Comparison of ENCODE assay signal across 19 cellular contexts in genomic region chr17:292531-293382, GRCh38. TPM values are rescaled to one million over a fixed set of nuclear protein-coding genes. Genes with fewer than 3 reads are reported as not detected.
DNase-seq lines count a peak whose midpoint lies in the region; ATAC-seq and TF ChIP-seq lines count a peak whose summit lies in the region.
"Had no signal": no experiment of that assay in that cellular context is flagged by ENCODE, and none has a peak within 500 bp of the region (broad histone marks: within the 10 kb centered on the region; RNA-seq: fewer than 3 reads in every experiment).

No MANE protein-coding gene starts in this region.

- no peak overlapping the region for H3K27ac Mint-ChIP-seq in CD14-positive monocyte
- H3K27ac Mint-ChIP-seq in immature natural killer cell = peak overlapping the region in 5 of 6 donors; percentile 73 to 93 (median 90)
- H3K27ac Mint-ChIP-seq: activated CD4-positive, alpha-beta memory T cell treated with anti-CD3 and anti-CD28 coated beads for 36 hours; activated T-cell treated with anti-CD3 and anti-CD28 coated beads, Interleukin-2, amount 50 U/mL, for 72 hours; mesothelial cell of epicardium had no signal

- H3K27ac ChIP-seq in ovary = no peak overlapping the region
- H3K27ac ChIP-seq: skin epidermis, suprapubic skin had no signal

- H3K4me1 ChIP-seq in ovary (ENCODE audit: insufficient read depth) = peaks cover under 1% of the 10 kb centered on the region
- H3K4me1 ChIP-seq: Caco-2, HAP-1, suprapubic skin had no signal

- H3K4me3 ChIP-seq in H7 (ENCODE audit: insufficient read depth, low read depth, low read length) (no peak overlapping the region), ovary (no peak overlapping the region)
- H3K4me3 ChIP-seq: HAP-1, skin epidermis, suprapubic skin had no signal

- ATAC-seq in GM21447 (IDR thresholded peaks at IDR 0.05; ENCODE audit: unreplicated experiment) = no peak
- ATAC-seq: activated T-cell treated with anti-CD3 and anti-CD28 coated beads, Interleukin-2, amount 50 U/mL, for 72 hours had no signal

- no peak for TF ChIP-seq EP300 in ovary (IDR thresholded peaks at IDR 0.05)

- H3K4me1 Mint-ChIP-seq in CD14-positive monocyte = peaks cover 30% of the 10 kb centered on the region
- H3K4me1 Mint-ChIP-seq in immature natural killer cell = peaks cover 23 to 29% of the 10 kb centered on the region in 2 donors
- H3K4me1 Mint-ChIP-seq: mesothelial cell of epicardium had no signal

- 83 to 90% (median 86%) methylated on average over 29 of the region's 29 CpGs for WGBS in ovary, 3 donors

- intact Hi-C loops in CD14-positive monocyte (cut with micrococcal nuclease) (no loop called here), ovary (cut with DNase I) (loop anchor here in 1 of 4 donors (10.0 kb wide), 1 partner anchor 58 kb away; no protein-coding TSS in a partner anchor)

- H3K36me3 ChIP-seq in H7 (replicated peaks; ENCODE audit: control insufficient read depth, insufficient read depth, low read length) = no peaks in the 10 kb centered on the region
- H3K36me3 ChIP-seq in ovary = no peaks in the 10 kb centered on the region
- H3K36me3 ChIP-seq: HAP-1 had no signal

- TF ChIP-seq CTCF in CD14-positive monocyte (IDR thresholded peaks at IDR 0.05) (no peak), ovary (IDR thresholded peaks at IDR 0.05) (no peak)

- peaks cover 18 to 28% (median 20%) of the 10 kb centered on the region in 3 donors for H3K27me3 Mint-ChIP-seq in CD14-positive monocyte (ENCODE audit: low read depth in 3 of 3)
- H3K27me3 Mint-ChIP-seq in immature natural killer cell (ENCODE audit: low read depth in 3 of 3) = peaks cover 5 to 15% (median 8%) of the 10 kb centered on the region in 3 donors

- H3K36me3 Mint-ChIP-seq in CD14-positive monocyte = no peaks in the 10 kb centered on the region
- peaks cover 0 to 14% (median 4%) of the 10 kb centered on the region in 3 donors for H3K36me3 Mint-ChIP-seq in immature natural killer cell
- H3K36me3 Mint-ChIP-seq: activated CD4-positive, alpha-beta memory T cell treated with anti-CD3 and anti-CD28 coated beads for 36 hours had no signal

- H3K9me3 ChIP-seq in ovary = no peaks in the 10 kb centered on the region
- H3K9me3 ChIP-seq: Caco-2, HAP-1, suprapubic skin had no signal

- H3K4me3 Mint-ChIP-seq in CD14-positive monocyte (peak overlapping the region; percentile 63 to 78), immature natural killer cell (peak overlapping the region; percentile 38 to 83 (median 66))
- H3K4me3 Mint-ChIP-seq: activated CD4-positive, alpha-beta memory T cell treated with anti-CD3 and anti-CD28 coated beads for 36 hours; activated T-cell treated with anti-CD3 and anti-CD28 coated beads, Interleukin-2, amount 50 U/mL, for 72 hours; IgD-negative memory B cell; mesothelial cell of epicardium had no signal

- TF ChIP-seq POLR2A in ovary (IDR thresholded peaks at IDR 0.05) = no peak

- peaks cover 6% of the 10 kb centered on the region for H3K27me3 ChIP-seq in H7 (ENCODE audit: control insufficient read depth, insufficient read depth, low read length)
- H3K27me3 ChIP-seq in ovary = no peaks in the 10 kb centered on the region

- DNase-seq in CD14-positive monocyte (ENCODE audit: low spot score) = no peak
- DNase-seq in H7 = peak; percentile 66
- peak; percentile 65 to 73 (median 69) for DNase-seq in immature natural killer cell
- peak in 3 of 5 donors; percentile 9 to 30 (median 13) for DNase-seq in ovary
- no peak for DNase-seq in midbrain (lab: John Stamatoyannopoulos, UW)
- no peak for DNase-seq in NCI-H2196 treated with DMSO at 0.1 percent for 48 hours (lab: John Stamatoyannopoulos, UW; ENCODE audit: unreplicated experiment)
- DNase-seq: activated CD4-positive, alpha-beta memory T cell treated with anti-CD3 and anti-CD28 coated beads for 36 hours; activated T-cell treated with anti-CD3 and anti-CD28 coated beads, Interleukin-2, amount 50 U/mL, for 72 hours; NCI-H187; NCI-H446 treated with DMSO at 0.1 percent for 48 hours; NK-92 treated with Interleukin-12 subunit alpha and Interleukin-12 subunit beta, amount 100 ng/mL, for 24 hours; stimulated activated CD4-positive, alpha-beta T cell treated with anti-CD3 and anti-CD28 coated beads, Interleukin-4, amount 100 ng/mL, for 4 hours had no signal

- peaks cover 0 to 3% (median 0%) of the 10 kb centered on the region in 7 donors for H3K9me3 Mint-ChIP-seq in CD14-positive monocyte
- no peaks in the 10 kb centered on the region for H3K9me3 Mint-ChIP-seq in immature natural killer cell
- H3K9me3 Mint-ChIP-seq: activated CD4-positive, alpha-beta memory T cell treated with anti-CD3 and anti-CD28 coated beads for 36 hours; activated T-cell treated with anti-CD3 and anti-CD28 coated beads, Interleukin-2, amount 50 U/mL, for 72 hours; IgD-negative memory B cell; mesothelial cell of epicardium had no signal

RNA-seq across cellular contexts. Expression of gene RPH3AL, which starts 59.9 kb away (rescaled TPM):
- 1 to 10 TPM in 1 of 2 donors, under 1 TPM in 1; 0.71 to 1.5 TPM for polyA plus RNA-seq in CD14-positive monocyte
- 1.3 and 2.8 TPM in 2 replicates for total RNA-seq in H7 (2014; rRNA removed; shearing (Covaris generic))
- polyA plus RNA-seq in immature natural killer cell = 10 to 100 TPM in 1 of 3 donors, 1 to 10 TPM in 2; 4.2 to 10.3 (median 4.5) TPM
- total RNA-seq in ovary = 10 to 100 TPM; 19.4 to 43.8 (median 25.5) TPM
- 10 to 100 TPM in 1 of 2 donors, 1 to 10 TPM in 1; 5.8 to 15.6 TPM for polyA plus RNA-seq in ovary

Comparison
In these comparisons a context has a peak if more than half of its experiments do, and no peak if none do; other contexts are left out.
1. DNase-seq: peak in H7 (single experiment), immature natural killer cell (3 of 3) and ovary (3 of 5); none in CD14-positive monocyte (single experiment), midbrain (single experiment) and NCI-H2196 treated with DMSO at 0.1 percent for 48 hours (single experiment).
2. H3K27ac Mint-ChIP-seq: peak in immature natural killer cell (5 of 6); none in CD14-positive monocyte (0 of 7).